Comparison of ENCODE assay signal across 29 cellular contexts in genomic region chr2:220356076-220356475, GRCh38.
A peak's percentile ranks its signal among the peaks of the same experiment; 100 is the strongest.
DNase-seq lines count a peak whose midpoint lies in the region; FAIRE-seq and TF ChIP-seq lines count a peak whose summit lies in the region.
"Had no signal": no experiment of that assay in that cellular context is flagged by ENCODE, and none has a peak within 500 bp of the region (broad histone marks: within the 10 kb centered on the region; RNA-seq: fewer than 3 reads in every experiment).

No MANE protein-coding gene starts in this region.

- H3K27me3 Mint-ChIP-seq in CD4-positive, alpha-beta memory T cell = no peaks in the 10 kb centered on the region
- H3K27me3 Mint-ChIP-seq: activated CD4-positive, alpha-beta memory T cell treated with anti-CD3 and anti-CD28 coated beads for 36 hours; central memory CD8-positive, alpha-beta T cell; dendritic cell treated with granulocyte-macrophage colony-stimulating factor and Interleukin-4, amounts not matched to agents 40 ng/mL and 50 ng/mL, for 4 days had no signal

- H3K4me3 Mint-ChIP-seq in CD4-positive, alpha-beta memory T cell = no peak overlapping the region
- H3K4me3 Mint-ChIP-seq: activated CD4-positive, alpha-beta memory T cell treated with anti-CD3 and anti-CD28 coated beads for 36 hours; central memory CD8-positive, alpha-beta T cell; dendritic cell treated with granulocyte-macrophage colony-stimulating factor and Interleukin-4, amounts not matched to agents 40 ng/mL and 50 ng/mL, for 4 days; HFFc6; natural killer cell had no signal

- no peak overlapping the region for H3K27ac Mint-ChIP-seq in CD4-positive, alpha-beta memory T cell
- H3K27ac Mint-ChIP-seq: activated CD4-positive, alpha-beta memory T cell treated with anti-CD3 and anti-CD28 coated beads for 36 hours; dendritic cell treated with granulocyte-macrophage colony-stimulating factor and Interleukin-4, amounts not matched to agents 40 ng/mL and 50 ng/mL, for 4 days; HFFc6; natural killer cell had no signal

- FAIRE-seq in keratinocyte (lab: Jason Lieb, UNC) = peak; percentile 59
- FAIRE-seq: GM19239 had no signal

- peaks cover 19% of the 10 kb centered on the region for H3K4me1 ChIP-seq in keratinocyte (ENCODE audit: control insufficient read depth, extremely low read depth, insufficient read depth, low read length)
- H3K4me1 ChIP-seq in CD4-positive, alpha-beta memory T cell (ENCODE audit: insufficient read depth, low read length) = no peaks in the 10 kb centered on the region
- H3K4me1 ChIP-seq: BE2C, heart right ventricle, psoas muscle, sigmoid colon, tibial nerve had no signal

- no peaks in the 10 kb centered on the region for H3K36me3 Mint-ChIP-seq in CD4-positive, alpha-beta memory T cell
- H3K36me3 Mint-ChIP-seq: activated CD4-positive, alpha-beta memory T cell treated with anti-CD3 and anti-CD28 coated beads for 36 hours; natural killer cell had no signal

- no peak overlapping the region for H3K9ac ChIP-seq in keratinocyte (ENCODE audit: control insufficient read depth, extremely low read depth, insufficient read depth, low read length)

- peaks cover 0 to 11% (median 3%) of the 10 kb centered on the region in 8 donors for H3K9me3 Mint-ChIP-seq in CD4-positive, alpha-beta memory T cell
- H3K9me3 Mint-ChIP-seq: activated CD4-positive, alpha-beta memory T cell treated with anti-CD3 and anti-CD28 coated beads for 36 hours had no signal

- no peaks in the 10 kb centered on the region for H3K9me1 ChIP-seq in keratinocyte (ENCODE audit: control insufficient read depth, extremely low read depth, insufficient read depth, low read length)

- H4K20me1 ChIP-seq in keratinocyte (ENCODE audit: control insufficient read depth, extremely low read depth, insufficient read depth, low read length) = no peaks in the 10 kb centered on the region

- H3K79me2 ChIP-seq in keratinocyte (ENCODE audit: control insufficient read depth, insufficient read depth, low read length) = no peaks in the 10 kb centered on the region

- H3K9me3 ChIP-seq in keratinocyte (ENCODE audit: control insufficient read depth, low read depth, low read length) = no peaks in the 10 kb centered on the region
- no peaks in the 10 kb centered on the region for H3K9me3 ChIP-seq in CD4-positive, alpha-beta memory T cell (ENCODE audit: control insufficient read depth in 1 of 2, low read length in 2 of 2)
- H3K9me3 ChIP-seq: BE2C, mucosa of descending colon, psoas muscle, tibial nerve had no signal

- H3K27ac ChIP-seq in VCaP = peak overlapping the region; percentile 56
- H3K27ac ChIP-seq in keratinocyte (ENCODE audit: control insufficient read depth, insufficient read depth, low read length) = no peak overlapping the region
- no peak overlapping the region for H3K27ac ChIP-seq in CD4-positive, alpha-beta memory T cell (ENCODE audit: low read depth, low read length)
- H3K27ac ChIP-seq: heart right ventricle, psoas muscle, sigmoid colon, tibial nerve had no signal

- H3K4me3 ChIP-seq in keratinocyte (ENCODE audit: control insufficient read depth in 2 of 3, extremely low read depth in 1 of 3, insufficient read depth in 2 of 3, low read depth in 1 of 3, low read length in 3 of 3) = no peak overlapping the region
- no peak overlapping the region for H3K4me3 ChIP-seq in CD4-positive, alpha-beta memory T cell (ENCODE audit: low read length in 2 of 2)
- H3K4me3 ChIP-seq: heart right ventricle, lung, mucosa of descending colon, psoas muscle, sigmoid colon, tibial nerve had no signal

- no peaks in the 10 kb centered on the region for H3K27me3 ChIP-seq in keratinocyte (ENCODE audit: control insufficient read depth, extremely low read depth, insufficient read depth, low read length)
- H3K27me3 ChIP-seq in CD4-positive, alpha-beta memory T cell (ENCODE audit: insufficient read depth, low read length) = no peaks in the 10 kb centered on the region
- H3K27me3 ChIP-seq: BE2C, sigmoid colon, tibial nerve had no signal

- peak; percentile 3 for DNase-seq in DMS79 (lab: John Stamatoyannopoulos, UW)
- DNase-seq in HPDE6-E6E7 (ENCODE audit: extremely low spot score) = peak; percentile 22
- no peak for DNase-seq in keratinocyte (ENCODE audit: low read depth, low spot score)
- no peak for DNase-seq in NCI-H2227 (lab: John Stamatoyannopoulos, UW; ENCODE audit: unreplicated experiment)
- no peak for DNase-seq in CD4-positive, alpha-beta memory T cell
- no peak for DNase-seq in activated CD4-positive, alpha-beta T cell treated with anti-CD3 and anti-CD28 coated beads, Interleukin-2, amount 50 U/mL, for 48 hours
- DNase-seq: activated CD4-positive, alpha-beta memory T cell treated with anti-CD3 and anti-CD28 coated beads for 36 hours; activated CD4-positive, CD25-positive, alpha-beta regulatory T cell treated with anti-CD3 and anti-CD28 coated beads, Interleukin-2, amount 50 U/mL, for 72 hours; activated naive CD4-positive, alpha-beta T cell; BE2C; GOT3; heart right ventricle; HFFc6; KG1; mucosa of descending colon; natural killer cell; NCI-H2029; NCI-H345; occipital lobe; psoas muscle; SHP77; sigmoid colon; stimulated activated CD4-positive, alpha-beta T cell treated with anti-CD3 and anti-CD28 coated beads, Interleukin-4, amount 100 ng/mL, for 24 hours had no signal

- TF ChIP-seq CTCF in VCaP (conservative IDR thresholded peaks at IDR 0.05) (no peak), keratinocyte (optimal IDR thresholded peaks at IDR 0.05 in 1 of 3, IDR thresholded peaks at IDR 0.05 in 1 of 3, conservative IDR thresholded peaks at IDR 0.05 in 1 of 3; ENCODE audit: extremely low read depth in 1 of 3, insufficient read depth in 2 of 3, low read length in 3 of 3) (no peak)

- no peak overlapping the region for H3K4me2 ChIP-seq in keratinocyte (ENCODE audit: control insufficient read depth, extremely low read depth, insufficient read depth, low read depth, low read length)

- H3K4me1 Mint-ChIP-seq in CD4-positive, alpha-beta memory T cell = no peaks in the 10 kb centered on the region
- H3K4me1 Mint-ChIP-seq: central memory CD8-positive, alpha-beta T cell; natural killer cell had no signal

- dilution Hi-C loops in keratinocyte (cut with MboI; ENCODE audit: extremely low pct_ligation_motif_present, low sequenced_read_pairs) = no loop called here

- no peak overlapping the region for H2AFZ ChIP-seq in keratinocyte (ENCODE audit: control insufficient read depth, low read length)

- no peaks in the 10 kb centered on the region for H3K36me3 ChIP-seq in keratinocyte (ENCODE audit: control insufficient read depth in 2 of 2, extremely low read depth in 1 of 2, insufficient read depth in 2 of 2, low read length in 2 of 2)
- H3K36me3 ChIP-seq in CD4-positive, alpha-beta memory T cell (ENCODE audit: insufficient read depth, low read length) = no peaks in the 10 kb centered on the region
- H3K36me3 ChIP-seq: BE2C, heart right ventricle, sigmoid colon, tibial nerve had no signal

- POLR2A ChIA-PET in CD4-positive, alpha-beta memory T cell (lab: Charles Lee; ENCODE audit: partially characterized antibody) = no interaction called here

- intact Hi-C loops in CD4-positive, alpha-beta memory T cell (cut with micrococcal nuclease) = no loop called here

- CTCF ChIA-PET in CD4-positive, alpha-beta memory T cell (lab: Charles Lee; ENCODE audit: partially characterized antibody) = no interaction called here

Comparison
In these comparisons a context has a peak if more than half of its experiments do, and no peak if none do; other contexts are left out.
1. DNase-seq: peak in DMS79 (single experiment) and HPDE6-E6E7 (single experiment); none in keratinocyte (single experiment), NCI-H2227 (single experiment), CD4-positive, alpha-beta memory T cell (0 of 5) and activated CD4-positive, alpha-beta T cell treated with anti-CD3 and anti-CD28 coated beads, Interleukin-2, amount 50 U/mL, for 48 hours (0 of 2).